15 cellular contexts compared by ENCODE assay signal in the genomic region with DNA sequence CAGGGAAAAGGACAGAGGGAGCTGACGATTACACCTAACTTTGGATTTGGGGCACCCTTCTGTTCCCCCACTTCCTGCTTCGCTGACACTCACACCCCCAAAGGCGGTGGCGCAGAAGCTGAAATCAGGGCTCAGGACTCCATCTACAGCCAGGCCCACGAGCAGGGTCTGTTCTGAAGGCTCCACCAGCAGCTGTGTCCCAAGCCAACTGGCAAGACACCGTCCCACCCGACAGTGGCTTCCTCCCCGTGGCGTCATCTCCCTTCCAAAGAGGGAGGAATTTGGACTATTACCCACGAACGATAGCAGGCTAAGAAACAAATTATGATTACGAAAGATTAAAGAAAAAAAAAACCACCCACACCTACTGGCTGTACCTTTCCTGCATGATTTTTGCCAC. TPM values are rescaled to one million over a fixed set of nuclear protein-coding genes. Genes with fewer than 3 reads are reported as not detected.
DNase-seq lines count a peak whose midpoint lies in the region; ATAC-seq and TF ChIP-seq lines count a peak whose summit lies in the region.
"Had no signal": no experiment of that assay in that cellular context is flagged by ENCODE, and none has a peak within 500 bp of the region (broad histone marks: within the 10 kb centered on the region; RNA-seq: fewer than 3 reads in every experiment).

No MANE protein-coding gene starts in this region.

- H3K27ac Mint-ChIP-seq in activated CD4-positive, alpha-beta T cell treated with anti-CD3 and anti-CD28 coated beads, Interleukin-2, amount 10 ng/mL, durations not matched to agents 24 days and 14 days, result peak overlapping the region; percentile 29
- no peak overlapping the region for H3K27ac Mint-ChIP-seq in Caco-2 (ENCODE audit: unreplicated experiment)
- H3K27ac Mint-ChIP-seq in effector memory CD8-positive, alpha-beta T cell, result peak overlapping the region in 1 of 2 donors; percentile 89

- BruUV-seq in Caco-2 (replicated peaks; lab: Mats Ljungman, UMichigan), result no TSS peak

- H3K4me1 ChIP-seq in Caco-2 (peaks cover 10% of the 10 kb centered on the region; the same call in 1 of the 2 replicates), neutrophil (ENCODE audit: control insufficient read depth in 1 of 2, insufficient read depth in 1 of 2, low read depth in 1 of 2, low read length in 1 of 2) (peaks cover 74 to 77% of the 10 kb centered on the region in 2 experiments)

- H3K27me3 Mint-ChIP-seq in activated CD4-positive, alpha-beta T cell treated with anti-CD3 and anti-CD28 coated beads, Interleukin-2, amount 10 ng/mL, durations not matched to agents 24 days and 14 days, result peaks cover 1% of the 10 kb centered on the region
- peaks cover 8% of the 10 kb centered on the region for H3K27me3 Mint-ChIP-seq in Caco-2 (ENCODE audit: insufficient read depth, unreplicated experiment)
- H3K27me3 Mint-ChIP-seq in effector memory CD8-positive, alpha-beta T cell, result peaks cover 7 to 9% of the 10 kb centered on the region in 2 donors

- H3K9me3 ChIP-seq in Caco-2 (no peaks in the 10 kb centered on the region), neutrophil (no peaks in the 10 kb centered on the region)

- H3K27me3 ChIP-seq in Caco-2 (replicated peaks; ENCODE audit: control insufficient read depth, insufficient read depth, low read length) (no peaks in the 10 kb centered on the region), neutrophil (no peaks in the 10 kb centered on the region)

- H3K4me1 Mint-ChIP-seq in activated CD4-positive, alpha-beta T cell treated with anti-CD3 and anti-CD28 coated beads, Interleukin-2, amount 10 ng/mL, durations not matched to agents 24 days and 14 days, result peaks cover 68% of the 10 kb centered on the region
- peaks cover 6% of the 10 kb centered on the region for H3K4me1 Mint-ChIP-seq in Caco-2 (ENCODE audit: low read depth, unreplicated experiment)
- peaks cover 49 to 56% of the 10 kb centered on the region in 2 donors for H3K4me1 Mint-ChIP-seq in effector memory CD8-positive, alpha-beta T cell (ENCODE audit: low read depth in 2 of 2)

- TF ChIP-seq CTCF in Caco-2 (IDR thresholded peaks at IDR 0.05; ENCODE audit: insufficient read depth in 1 of 2, low read depth in 1 of 2, low read length in 1 of 2, severe bottlenecking in 1 of 2, unreplicated experiment in 1 of 2) (no peak), neutrophil (IDR thresholded peaks at IDR 0.05) (no peak)

- peaks cover 20% of the 10 kb centered on the region for H3K36me3 Mint-ChIP-seq in activated CD4-positive, alpha-beta T cell treated with anti-CD3 and anti-CD28 coated beads, Interleukin-2, amount 10 ng/mL, durations not matched to agents 24 days and 14 days (ENCODE audit: low read depth)
- H3K36me3 Mint-ChIP-seq in Caco-2 (ENCODE audit: insufficient read depth, unreplicated experiment), result peaks cover 1% of the 10 kb centered on the region
- peaks cover 10% of the 10 kb centered on the region for H3K36me3 Mint-ChIP-seq in effector memory CD8-positive, alpha-beta T cell (ENCODE audit: insufficient read depth)

- intact Hi-C loops in activated CD4-positive, alpha-beta T cell treated with anti-CD3 and anti-CD28 coated beads, Interleukin-2, amount 10 ng/mL, durations not matched to agents 24 days and 14 days (cut with micrococcal nuclease), result loop anchor here (5.0 kb wide), 1 partner anchor 44 kb away; no protein-coding TSS in a partner anchor
- intact Hi-C loops in Caco-2 (cut with micrococcal nuclease; ENCODE audit: unreplicated experiment), result no loop called here

- no peaks in the 10 kb centered on the region for H3K9me3 Mint-ChIP-seq in activated CD4-positive, alpha-beta T cell treated with anti-CD3 and anti-CD28 coated beads, Interleukin-2, amount 10 ng/mL, durations not matched to agents 24 days and 14 days
- no peaks in the 10 kb centered on the region for H3K9me3 Mint-ChIP-seq in Caco-2 (ENCODE audit: unreplicated experiment)
- H3K9me3 Mint-ChIP-seq in effector memory CD8-positive, alpha-beta T cell, result no peaks in the 10 kb centered on the region

- ATAC-seq in effector memory CD8-positive, alpha-beta T cell (replicated peaks), result no peak
- ATAC-seq: GM12878 had no signal

- no peaks in the 10 kb centered on the region for H3K36me3 ChIP-seq in Caco-2 (ENCODE audit: control insufficient read depth, insufficient read depth, low read length)
- H3K36me3 ChIP-seq in neutrophil, result no peaks in the 10 kb centered on the region

- peak overlapping the region; percentile 89 for H3K4me3 Mint-ChIP-seq in activated CD4-positive, alpha-beta T cell treated with anti-CD3 and anti-CD28 coated beads, Interleukin-2, amount 10 ng/mL, durations not matched to agents 24 days and 14 days
- H3K4me3 Mint-ChIP-seq in Caco-2 (ENCODE audit: unreplicated experiment), result peak overlapping the region; percentile 90
- peak overlapping the region; percentile 88 to 97 for H3K4me3 Mint-ChIP-seq in effector memory CD8-positive, alpha-beta T cell

- H3K27ac ChIP-seq in neutrophil, result peak overlapping the region; percentile 99
- H3K27ac ChIP-seq: hepatocyte had no signal

- POLR2A ChIA-PET in Caco-2 (lab: Charles Lee), result no interaction called here

- no peak overlapping the region for H3K4me3 ChIP-seq in Caco-2 (ENCODE audit: low read depth, low read length)
- H3K4me3 ChIP-seq in neutrophil (ENCODE audit: low read depth in 1 of 2, low read length in 1 of 2), result peak overlapping the region; percentile 87 to 94
- H3K4me3 ChIP-seq: hepatocyte had no signal

- CTCF ChIA-PET in Caco-2 (lab: Charles Lee), result interaction anchor here (1.3 kb wide), 1 partner anchor 59 kb away, joined by 5 read pairs; a partner anchor contains a TSS

- no peak for DNase-seq in activated CD4-positive, alpha-beta T cell treated with anti-CD3 and anti-CD28 coated beads, Interleukin-2, amount 10 ng/mL, durations not matched to agents 24 days and 14 days
- no peak for DNase-seq in activated CD4-positive, alpha-beta T cell treated with anti-CD3 and anti-CD28 coated beads, Interleukin-2, amount 50 U/mL, for 48 hours
- DNase-seq in Caco-2, result no peak
- DNase-seq in effector memory CD8-positive, alpha-beta T cell, result no peak
- DNase-seq in NCI-H2029 treated with DMSO at 0.1 percent for 48 hours (lab: John Stamatoyannopoulos, UW), result no peak
- DNase-seq in AG08395 (ENCODE audit: low spot score), result no peak
- DNase-seq in GM19238 (ENCODE audit: insufficient read length, low spot score), result no peak
- DNase-seq: Calu3; effector memory CD4-positive, alpha-beta T cell; KG1; NCI-H1092 treated with DMSO at 0.1 percent for 48 hours; stimulated activated naive CD4-positive, alpha-beta T cell treated with Interleukin-2 at 50 U/mL for 16 hours had no signal

RNA-seq across cellular contexts. Expression of a gene that starts 54.3 kb away (rescaled TPM):
- 258 and 262 TPM in 2 replicates for total RNA-seq in activated CD4-positive, alpha-beta T cell treated with anti-CD3 and anti-CD28 coated beads, Interleukin-2, amount 10 ng/mL, durations not matched to agents 24 days and 14 days
- 286 and 290 TPM in 2 replicates for total RNA-seq in Caco-2 (2022)

RNA-seq across cellular contexts. Expression of a gene that starts 59.6 kb away (rescaled TPM):
- 108 TPM in 2 replicates for total RNA-seq in activated CD4-positive, alpha-beta T cell treated with anti-CD3 and anti-CD28 coated beads, Interleukin-2, amount 10 ng/mL, durations not matched to agents 24 days and 14 days
- total RNA-seq in Caco-2 (2022), result 33.0 and 35.4 TPM in 2 replicates
